In the genomic region with DNA sequence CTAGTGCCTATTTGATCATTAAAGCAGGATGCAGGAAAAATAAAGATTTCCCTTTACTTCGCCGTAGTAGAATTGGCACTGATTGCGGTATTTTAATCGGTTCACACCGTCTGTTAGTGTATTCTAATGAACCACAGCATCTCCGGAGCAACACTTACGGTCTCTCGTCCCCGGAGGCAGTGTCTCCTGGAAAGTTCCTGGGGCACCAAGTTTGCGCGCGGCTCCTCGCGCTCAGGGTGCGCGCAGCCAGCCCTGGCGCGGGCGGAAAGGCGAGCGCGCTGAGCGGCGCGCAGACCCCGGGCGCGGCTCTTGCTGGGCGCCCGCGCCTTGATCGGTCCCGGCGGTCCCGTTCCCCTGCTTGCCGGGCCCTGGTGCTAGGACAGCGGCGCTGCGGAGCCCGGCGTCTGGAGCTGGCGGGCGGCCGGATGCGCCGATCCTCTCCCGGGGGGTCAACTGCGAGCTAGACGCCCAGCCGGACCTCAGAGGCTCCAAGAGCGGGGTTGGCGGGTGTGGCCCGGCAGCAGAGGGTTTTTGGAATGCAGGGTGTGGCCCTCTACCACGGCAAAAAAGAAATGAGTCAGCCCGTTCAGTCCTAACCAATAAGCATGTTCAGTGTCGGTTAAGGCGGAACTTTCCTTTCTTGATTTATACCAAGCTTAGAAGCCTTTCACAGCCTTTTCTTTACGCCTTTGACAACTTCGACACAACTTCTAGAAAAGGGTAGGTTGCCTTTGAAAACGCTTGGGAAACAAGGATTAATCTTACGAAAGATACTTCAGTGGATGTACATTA, we compare ENCODE assay signal across 8 cellular contexts.
A peak's percentile ranks its signal among the peaks of the same experiment; 100 is the strongest.
DNase-seq lines count a peak whose midpoint lies in the region; ATAC-seq and TF ChIP-seq lines count a peak whose summit lies in the region.

No MANE protein-coding gene starts in this region.

- TF ChIP-seq POLR2A in lower leg skin (IDR thresholded peaks at IDR 0.05), result no peak

- H3K27me3 ChIP-seq in duodenal mucosa (ENCODE audit: control insufficient read depth in 1 of 2, insufficient read depth in 2 of 2, low read length in 2 of 2), result no peaks in the 10 kb centered on the region

- TF ChIP-seq CTCF in lower leg skin (IDR thresholded peaks at IDR 0.05), result no peak

- DNase-seq in GDM1 (lab: John Stamatoyannopoulos, UW), result peak; percentile 38
- DNase-seq in HUDEP-2 (lab: John Stamatoyannopoulos, UW; ENCODE audit: unreplicated experiment in 76 of 76), result peak in 71 of 76 experiments; percentile 31 to 89 (median 67)
- DNase-seq in activated CD4-positive, alpha-beta T cell treated with anti-CD3 and anti-CD28 coated beads for 48 hours, result peak; percentile 60
- DNase-seq in lower leg skin (ENCODE audit: low spot score in 2 of 2), result peak; percentile 77 to 95
- peak in 2 of 3 experiments; percentile 8 to 44 for DNase-seq in stimulated activated CD4-positive, alpha-beta T cell treated with anti-CD3 and anti-CD28 coated beads, TNF-alpha, amount 100 ng/mL, for 24 hours (ENCODE audit: low read depth in 3 of 3)
- DNase-seq in effector CD8-positive, alpha-beta T cell (lab: John Stamatoyannopoulos, UW), result no peak

- 0 to 1% methylated on average over 23 to 30 of the region's 61 CpGs for WGBS in lower leg skin, 2 donors

- H3K4me1 ChIP-seq in duodenal mucosa (ENCODE audit: control insufficient read depth in 1 of 2, insufficient read depth in 2 of 2, low read length in 2 of 2), result peaks cover 25 to 29% of the 10 kb centered on the region in 2 donors

- peak overlapping the region; percentile 78 to 88 for H3K9ac ChIP-seq in duodenal mucosa (ENCODE audit: low read depth in 1 of 2, low read length in 2 of 2)

- no peaks in the 10 kb centered on the region for H3K9me3 ChIP-seq in duodenal mucosa (ENCODE audit: control insufficient read depth in 1 of 2, low read length in 2 of 2)

- no peaks in the 10 kb centered on the region for H3K36me3 ChIP-seq in duodenal mucosa (ENCODE audit: control insufficient read depth in 1 of 2, insufficient read depth in 2 of 2, low read length in 2 of 2)

- H3K27ac ChIP-seq in duodenal mucosa (ENCODE audit: low read depth, low read length), result peak overlapping the region; percentile 78

- ATAC-seq in GM21529 (IDR thresholded peaks at IDR 0.05; ENCODE audit: unreplicated experiment), result peak; percentile 79

- intact Hi-C loops in lower leg skin (cut with DNase I; ENCODE audit: low total_unique reads), result no loop called here

- H3K4me3 ChIP-seq in duodenal mucosa (ENCODE audit: low read depth in 1 of 2, low read length in 2 of 2), result peak overlapping the region; percentile 92 to 94
- H3K4me3 ChIP-seq in lower leg skin (ENCODE audit: low read depth, poor library complexity, severe bottlenecking), result peak overlapping the region; percentile 81
